ENCODE assay signal across 2 cellular contexts in the genomic region with DNA sequence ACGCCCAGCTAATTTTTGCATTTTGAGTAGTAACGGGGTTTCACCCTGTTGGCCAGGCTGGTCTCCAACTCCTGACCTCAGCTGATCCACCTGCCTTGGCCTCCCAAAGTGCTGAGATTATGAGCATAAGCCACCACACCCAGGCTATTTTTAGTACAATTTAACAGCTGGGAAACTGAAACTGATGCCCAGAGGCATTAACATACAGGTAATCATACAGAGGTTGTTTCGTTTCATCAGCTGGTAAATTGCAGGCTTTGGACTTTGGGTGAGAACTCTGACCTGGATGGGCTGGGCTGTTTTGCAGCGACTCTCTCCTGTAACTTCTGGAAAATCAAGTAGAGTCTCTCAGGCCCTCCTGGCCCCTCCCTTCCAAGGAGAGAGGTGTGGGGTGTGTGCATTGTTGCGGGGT.
A peak's percentile ranks its signal among the peaks of the same experiment; 100 is the strongest.
TF ChIP-seq lines count a peak whose summit lies in the region.

No MANE protein-coding gene starts in this region.

TF ChIP-seq in HCT116, 20 proteins besides CTCF, POLR2A, EP300 and RAD21:
- TF ChIP-seq CBX3 (IDR thresholded peaks at IDR 0.05; ENCODE audit: low read depth) (no peak), EZH2 (IDR thresholded peaks at IDR 0.05) (no peak), EGR1 (IDR thresholded peaks at IDR 0.05; ENCODE audit: low read depth) (no peak), ZBTB33 (IDR thresholded peaks at IDR 0.05; ENCODE audit: extremely low read depth, insufficient replicate concordance, low read length) (no peak), JUND (IDR thresholded peaks at IDR 0.05) (no peak), MAX (IDR thresholded peaks at IDR 0.05) (no peak), SP1 (IDR thresholded peaks at IDR 0.05; ENCODE audit: low read depth) (no peak), ZNF274 (IDR thresholded peaks at IDR 0.05; ENCODE audit: low read depth, low read length) (no peak), SRF (IDR thresholded peaks at IDR 0.05; ENCODE audit: low read depth) (no peak), YY1 (IDR thresholded peaks at IDR 0.05; ENCODE audit: extremely low read depth, insufficient replicate concordance, low read depth, low read length) (no peak), ELF1 (IDR thresholded peaks at IDR 0.05; ENCODE audit: borderline replicate concordance, low read depth) (no peak), TCF7L2 (IDR thresholded peaks at IDR 0.05; ENCODE audit: borderline replicate concordance, extremely low read depth, insufficient read depth, insufficient read length) (no peak), SIN3A (IDR thresholded peaks at IDR 0.05; ENCODE audit: low read depth) (no peak)
- TF ChIP-seq, protein P1, sequence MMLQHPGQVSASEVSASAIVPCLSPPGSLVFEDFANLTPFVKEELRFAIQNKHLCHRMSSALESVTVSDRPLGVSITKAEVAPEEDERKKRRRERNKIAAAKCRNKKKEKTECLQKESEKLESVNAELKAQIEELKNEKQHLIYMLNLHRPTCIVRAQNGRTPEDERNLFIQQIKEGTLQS (IDR thresholded peaks at IDR 0.05): no peak

TF ChIP-seq in GM12878, 131 proteins besides CTCF, POLR2A, EP300 and RAD21:
- TF ChIP-seq NR2F1 (conservative IDR thresholded peaks at IDR 0.05) (0 out of 2 replicates have a peak, but pooled peaks have one; percentile 22), IRF4 (IDR thresholded peaks at IDR 0.05; ENCODE audit: low read depth, low read length) (no peak)
- TF ChIP-seq, protein P2, sequence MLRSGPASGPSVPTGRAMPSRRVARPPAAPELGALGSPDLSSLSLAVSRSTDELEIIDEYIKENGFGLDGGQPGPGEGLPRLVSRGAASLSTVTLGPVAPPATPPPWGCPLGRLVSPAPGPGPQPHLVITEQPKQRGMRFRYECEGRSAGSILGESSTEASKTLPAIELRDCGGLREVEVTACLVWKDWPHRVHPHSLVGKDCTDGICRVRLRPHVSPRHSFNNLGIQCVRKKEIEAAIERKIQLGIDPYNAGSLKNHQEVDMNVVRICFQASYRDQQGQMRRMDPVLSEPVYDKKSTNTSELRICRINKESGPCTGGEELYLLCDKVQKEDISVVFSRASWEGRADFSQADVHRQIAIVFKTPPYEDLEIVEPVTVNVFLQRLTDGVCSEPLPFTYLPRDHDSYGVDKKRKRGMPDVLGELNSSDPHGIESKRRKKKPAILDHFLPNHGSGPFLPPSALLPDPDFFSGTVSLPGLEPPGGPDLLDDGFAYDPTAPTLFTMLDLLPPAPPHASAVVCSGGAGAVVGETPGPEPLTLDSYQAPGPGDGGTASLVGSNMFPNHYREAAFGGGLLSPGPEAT (IDR thresholded peaks at IDR 0.05; ENCODE audit: low read depth): no peak
TF ChIP-seq in GM12878: peak in this region for 1.
